In the genomic region with DNA sequence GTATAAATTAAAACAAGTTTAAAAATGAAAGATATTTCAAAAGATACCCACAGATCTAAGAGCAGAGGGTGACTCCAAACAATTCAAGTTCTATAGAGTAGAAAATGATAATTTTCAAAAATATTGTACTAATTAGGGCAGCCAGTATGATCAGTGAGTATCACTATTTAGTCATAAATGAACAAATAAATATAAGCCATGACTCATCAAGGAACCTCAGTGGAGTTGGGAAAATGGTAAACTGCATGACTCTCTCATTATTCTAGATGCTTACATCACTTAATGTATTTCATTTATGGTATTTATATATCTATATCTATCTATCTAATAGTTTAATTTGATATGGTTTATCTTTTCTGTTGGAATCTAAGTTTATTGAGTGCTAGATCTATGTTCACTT, we compare ENCODE assay signal across 17 cellular contexts.
DNase-seq lines count a peak whose midpoint lies in the region; ATAC-seq and TF ChIP-seq lines count a peak whose summit lies in the region.
"Had no signal": no experiment of that assay in that cellular context is flagged by ENCODE, and none has a peak within 500 bp of the region (broad histone marks: within the 10 kb centered on the region; RNA-seq: fewer than 3 reads in every experiment).

No MANE protein-coding gene starts in this region.

- H3K27me3 ChIP-seq in RWPE2 (ENCODE audit: insufficient read depth, poor library complexity, severe bottlenecking) (no peaks in the 10 kb centered on the region), smooth muscle cell (ENCODE audit: low read depth) (no peaks in the 10 kb centered on the region)
- H3K27me3 ChIP-seq: SJCRH30 had no signal

- H3K36me3 ChIP-seq in RWPE2 (ENCODE audit: low read depth) (no peaks in the 10 kb centered on the region), smooth muscle cell (ENCODE audit: low read depth) (no peaks in the 10 kb centered on the region)
- H3K36me3 ChIP-seq: SJCRH30 had no signal

- TF ChIP-seq CTCF in RWPE2 (IDR thresholded peaks at IDR 0.05; ENCODE audit: poor library complexity, severe bottlenecking) (no peak), smooth muscle cell (IDR thresholded peaks at IDR 0.05; ENCODE audit: borderline replicate concordance, insufficient read depth, poor library complexity, severe bottlenecking) (no peak)

- H3F3A ChIP-seq in smooth muscle cell (ENCODE audit: low read depth): no peaks in the 10 kb centered on the region

- peak; percentile 77 for DNase-seq in HCEC 1CT
- DNase-seq in RWPE2 (ENCODE audit: low spot score): no peak
- no peak for DNase-seq in epithelial cell of prostate (ENCODE audit: low read depth, low spot score)
- peak; percentile 39 for DNase-seq in iris pigment epithelial cell (ENCODE audit: low read depth)
- DNase-seq in smooth muscle cell (lab: John Stamatoyannopoulos, UW; ENCODE audit: unreplicated experiment): no peak
- DNase-seq in mesenteric fat pad (ENCODE audit: low spot score): no peak
- DNase-seq: ACHN; C1 segment of cervical spinal cord; CD8-positive, alpha-beta memory T cell; DMS79 treated with DMSO at 0.1 percent for 48 hours; H9; NCI-H187; NCI-H2227 treated with DMSO at 0.1 percent for 48 hours; NCI-H524; SJCRH30 had no signal

- H3K4me2 ChIP-seq in smooth muscle cell: no peak overlapping the region

- H3K4me3 ChIP-seq in RWPE2 (ENCODE audit: severe bottlenecking) (no peak overlapping the region), smooth muscle cell (no peak overlapping the region)
- H3K4me3 ChIP-seq: SJCRH30 had no signal

- no peaks in the 10 kb centered on the region for H4K20me1 ChIP-seq in smooth muscle cell (ENCODE audit: low read depth)

- no peaks in the 10 kb centered on the region for H3K79me2 ChIP-seq in smooth muscle cell (ENCODE audit: low read depth)

- no peaks in the 10 kb centered on the region for H3K4me1 ChIP-seq in RWPE2 (ENCODE audit: insufficient read depth, poor library complexity, severe bottlenecking)
- H3K4me1 ChIP-seq in smooth muscle cell (ENCODE audit: low read depth): no peaks in the 10 kb centered on the region
- H3K4me1 ChIP-seq: SJCRH30 had no signal

- no peak overlapping the region for H3K27ac ChIP-seq in RWPE2 (ENCODE audit: poor library complexity, severe bottlenecking)
- peak overlapping the region; percentile 38 for H3K27ac ChIP-seq in epithelial cell of prostate
- no peak overlapping the region for H3K27ac ChIP-seq in smooth muscle cell (ENCODE audit: low read depth)
- H3K27ac ChIP-seq: HL-60, SJCRH30 had no signal

- no peaks in the 10 kb centered on the region for H3K9me3 ChIP-seq in RWPE2 (ENCODE audit: severe bottlenecking)
- no peaks in the 10 kb centered on the region for H3K9me3 ChIP-seq in smooth muscle cell (replicated peaks; ENCODE audit: low read depth)
- H3K9me3 ChIP-seq: SJCRH30 had no signal

- no peak overlapping the region for H2AFZ ChIP-seq in smooth muscle cell (ENCODE audit: low read depth)

- ATAC-seq in RWPE2 (ENCODE audit: low read depth) (0 out of 3 replicates have a peak, but pooled peaks have one; percentile 36), HG03045 (IDR thresholded peaks at IDR 0.05; ENCODE audit: unreplicated experiment) (no peak)

- H3K9ac ChIP-seq in smooth muscle cell (ENCODE audit: low read depth): no peak overlapping the region

Comparison
In these comparisons a context has a peak if more than half of its experiments do, and no peak if none do; other contexts are left out.
1. DNase-seq: peak in HCEC 1CT (single experiment) and iris pigment epithelial cell (single experiment); none in RWPE2 (single experiment), epithelial cell of prostate (single experiment), smooth muscle cell (single experiment) and mesenteric fat pad (single experiment).